1 cellular context compared by ENCODE assay signal in the genomic region with DNA sequence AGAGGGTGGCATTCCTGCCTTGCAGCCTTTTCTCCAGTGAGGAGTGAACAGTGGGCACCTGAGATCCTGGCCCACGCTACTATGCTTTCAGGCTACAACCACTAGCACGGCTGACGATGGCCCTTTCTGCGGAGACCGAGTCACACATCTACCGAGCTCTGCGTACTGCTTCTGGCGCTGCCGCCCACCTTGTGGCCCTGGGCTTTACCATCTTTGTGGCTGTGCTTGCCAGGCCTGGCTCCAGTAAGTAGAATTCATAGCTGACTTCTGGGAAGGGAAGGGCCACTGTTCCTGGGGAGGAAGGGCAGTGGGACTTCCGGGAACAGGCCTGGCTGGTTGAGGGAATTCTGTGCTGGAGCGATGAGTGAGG.
TF ChIP-seq lines count a peak whose summit lies in the region.

No MANE protein-coding gene starts in this region.

TF ChIP-seq in IMR-90, 13 proteins besides CTCF, POLR2A, EP300 and RAD21:
- TF ChIP-seq CHD1 (IDR thresholded peaks at IDR 0.05; ENCODE audit: low read depth, low read length) (no peak), RCOR1 (IDR thresholded peaks at IDR 0.05; ENCODE audit: insufficient replicate concordance, low read length) (no peak), MAFK (IDR thresholded peaks at IDR 0.05; ENCODE audit: low read depth, low read length) (no peak), MXI1 (IDR thresholded peaks at IDR 0.05; ENCODE audit: borderline replicate concordance, low read depth, low read length) (no peak), BHLHE40 (IDR thresholded peaks at IDR 0.05; ENCODE audit: low read depth, low read length) (no peak), MAZ (IDR thresholded peaks at IDR 0.05; ENCODE audit: borderline replicate concordance, low read depth, low read length) (no peak), RFX5 (IDR thresholded peaks at IDR 0.05; ENCODE audit: low read depth, low read length) (no peak), CEBPB (IDR thresholded peaks at IDR 0.05; ENCODE audit: low read depth, low read length) (no peak)
- TF ChIP-seq, protein P1, sequence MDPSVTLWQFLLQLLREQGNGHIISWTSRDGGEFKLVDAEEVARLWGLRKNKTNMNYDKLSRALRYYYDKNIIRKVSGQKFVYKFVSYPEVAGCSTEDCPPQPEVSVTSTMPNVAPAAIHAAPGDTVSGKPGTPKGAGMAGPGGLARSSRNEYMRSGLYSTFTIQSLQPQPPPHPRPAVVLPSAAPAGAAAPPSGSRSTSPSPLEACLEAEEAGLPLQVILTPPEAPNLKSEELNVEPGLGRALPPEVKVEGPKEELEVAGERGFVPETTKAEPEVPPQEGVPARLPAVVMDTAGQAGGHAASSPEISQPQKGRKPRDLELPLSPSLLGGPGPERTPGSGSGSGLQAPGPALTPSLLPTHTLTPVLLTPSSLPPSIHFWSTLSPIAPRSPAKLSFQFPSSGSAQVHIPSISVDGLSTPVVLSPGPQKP (IDR thresholded peaks at IDR 0.05; ENCODE audit: borderline replicate concordance, low read depth, low read length) = no peak
- TF ChIP-seq, protein P2, sequence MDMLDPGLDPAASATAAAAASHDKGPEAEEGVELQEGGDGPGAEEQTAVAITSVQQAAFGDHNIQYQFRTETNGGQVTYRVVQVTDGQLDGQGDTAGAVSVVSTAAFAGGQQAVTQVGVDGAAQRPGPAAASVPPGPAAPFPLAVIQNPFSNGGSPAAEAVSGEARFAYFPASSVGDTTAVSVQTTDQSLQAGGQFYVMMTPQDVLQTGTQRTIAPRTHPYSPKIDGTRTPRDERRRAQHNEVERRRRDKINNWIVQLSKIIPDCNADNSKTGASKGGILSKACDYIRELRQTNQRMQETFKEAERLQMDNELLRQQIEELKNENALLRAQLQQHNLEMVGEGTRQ (IDR thresholded peaks at IDR 0.05; ENCODE audit: low read depth, low read length) = no peak
TF ChIP-seq in IMR-90: peak in this region for 0.
